ENCODE assay signal across 4 cellular contexts in genomic region chr19:51420511-51420910, GRCh38. TPM values are rescaled to one million over a fixed set of nuclear protein-coding genes. Genes with fewer than 3 reads are reported as not detected.
"Had no signal": no experiment of that assay in that cellular context is flagged by ENCODE, and none has a peak within 500 bp of the region (broad histone marks: within the 10 kb centered on the region; RNA-seq: fewer than 3 reads in every experiment).

No MANE protein-coding gene starts in this region.

RNA-seq across cellular contexts. Expression of gene SIGLEC10, which starts 3.1 kb away (rescaled TPM):
- total RNA-seq: LHCN-M2, M059J, MCF 10A, NCI-H460 had no signal

RNA-seq across cellular contexts. Expression of gene C19orf84, which starts 30.1 kb away (rescaled TPM):
- total RNA-seq: LHCN-M2, M059J, MCF 10A, NCI-H460 had no signal

RNA-seq across cellular contexts. Expression of gene LIM2, which starts 32.7 kb away (rescaled TPM):
- total RNA-seq: LHCN-M2, M059J, MCF 10A, NCI-H460 had no signal

RNA-seq across cellular contexts. Expression of gene SIGLEC8, which starts 37.7 kb away (rescaled TPM):
- total RNA-seq: LHCN-M2, M059J, MCF 10A, NCI-H460 had no signal

RNA-seq across cellular contexts. Expression of gene NKG7, which starts 48.1 kb away (rescaled TPM):
- total RNA-seq: LHCN-M2, M059J, MCF 10A, NCI-H460 had no signal
